12 cellular contexts compared by ENCODE assay signal in genomic region chr17:58136669-58137279, GRCh38. TPM values are rescaled to one million over a fixed set of nuclear protein-coding genes. Genes with fewer than 3 reads are reported as not detected.
DNase-seq lines count a peak whose midpoint lies in the region; ATAC-seq and TF ChIP-seq lines count a peak whose summit lies in the region.
"Had no signal": no experiment of that assay in that cellular context is flagged by ENCODE, and none has a peak within 500 bp of the region (broad histone marks: within the 10 kb centered on the region; RNA-seq: fewer than 3 reads in every experiment).

No MANE protein-coding gene starts in this region.

- H3K36me3 ChIP-seq in IMR-90 (ENCODE audit: control insufficient read depth, insufficient read depth, low read length) (no peaks in the 10 kb centered on the region), testis (ENCODE audit: low read depth, missing control alignments) (no peaks in the 10 kb centered on the region)

- H2AFZ ChIP-seq in IMR-90 (replicated peaks; ENCODE audit: low read length, poor library complexity): no peak overlapping the region

- TF ChIP-seq CTCF in IMR-90 (conservative IDR thresholded peaks at IDR 0.05; ENCODE audit: low read depth, low read length): 0 out of 2 replicates have a peak, but pooled peaks have one; percentile 5
- TF ChIP-seq CTCF in astrocyte of the cerebellum (IDR thresholded peaks at IDR 0.05; ENCODE audit: low read depth, low read length, missing control alignments): peak; percentile 48
- TF ChIP-seq CTCF in testis (IDR thresholded peaks at IDR 0.05): no peak

- no peak overlapping the region for H2BK5ac ChIP-seq in IMR-90 (ENCODE audit: low read depth, low read length, poor library complexity, severe bottlenecking)

- POLR2A ChIA-PET in IMR-90 (lab: Charles Lee; ENCODE audit: unreplicated experiment): no interaction called here

- TF ChIP-seq RAD21 in IMR-90 (IDR thresholded peaks at IDR 0.05; ENCODE audit: low read length): no peak

- no peak overlapping the region for H2AK5ac ChIP-seq in IMR-90 (ENCODE audit: low read depth, low read length)

- no peak overlapping the region for H2BK120ac ChIP-seq in IMR-90 (ENCODE audit: low read depth, low read length)

- H3K4me1 ChIP-seq in IMR-90 (ENCODE audit: control insufficient read depth, insufficient read depth, low read length) (no peaks in the 10 kb centered on the region), testis (no peaks in the 10 kb centered on the region)

- H4K91ac ChIP-seq in IMR-90 (ENCODE audit: insufficient read depth, low read depth, low read length): no peak overlapping the region

- H4K20me1 ChIP-seq in IMR-90 (ENCODE audit: insufficient read depth, low read length): no peaks in the 10 kb centered on the region

- no peak overlapping the region for H3K56ac ChIP-seq in IMR-90 (ENCODE audit: extremely low read depth, insufficient read depth, low read length)

- WGBS in IMR-90 (ENCODE audit: extremely low coverage in 2 of 2, insufficient read length in 1 of 2), 2 experiments: 23% methylated on average over 3 of the region's 8 CpGs; no CpG with 5 or more reads in 1 of the 2 experiments
- WGBS in testis, 2 donors: 30 to 46% methylated on average over 8 of the region's 8 CpGs

- CTCF ChIA-PET in IMR-90 (lab: Yijun Ruan, JAX): no interaction called here

- H2BK20ac ChIP-seq in IMR-90 (ENCODE audit: low read depth, low read length): no peak overlapping the region

- in situ Hi-C loops in IMR-90 (cut with MboI; ENCODE audit: low sequenced_read_pairs) (no loop called here), astrocyte of the cerebellum (cut with HindIII; ENCODE audit: low sequenced_read_pairs) (no loop called here)

- H4K8ac ChIP-seq in IMR-90 (ENCODE audit: low read depth in 2 of 2, low read length in 2 of 2): no peak overlapping the region

- H3K9me3 ChIP-seq in IMR-90 (ENCODE audit: control insufficient read depth, insufficient read depth, low read length) (no peaks in the 10 kb centered on the region), testis (no peaks in the 10 kb centered on the region)

- ATAC-seq in IMR-90 (ENCODE audit: low read depth) (no peak), left lobe of liver (peak; percentile 87), HG03439 (IDR thresholded peaks at IDR 0.05; ENCODE audit: unreplicated experiment) (no peak)

- no peak overlapping the region for H3K4me3 ChIP-seq in IMR-90 (ENCODE audit: insufficient read depth, low read depth, low read length)
- no peak overlapping the region for H3K4me3 ChIP-seq in astrocyte of the cerebellum (ENCODE audit: low read depth, low read length)
- H3K4me3 ChIP-seq in testis: no peak overlapping the region

- H3K27me3 ChIP-seq in IMR-90 (ENCODE audit: control insufficient read depth, insufficient read depth, low read length) (peaks cover 5% of the 10 kb centered on the region), testis (no peaks in the 10 kb centered on the region)

- H3K18ac ChIP-seq in IMR-90 (ENCODE audit: low read depth, low read length): no peak overlapping the region

- TF ChIP-seq POLR2A in IMR-90 (IDR thresholded peaks at IDR 0.05; ENCODE audit: low read depth, low read length): no peak
- TF ChIP-seq POLR2A in testis (IDR thresholded peaks at IDR 0.05): no peak

- no peak overlapping the region for H4K5ac ChIP-seq in IMR-90 (ENCODE audit: low read depth, low read length)

- no peaks in the 10 kb centered on the region for H3K9me1 ChIP-seq in IMR-90 (ENCODE audit: insufficient read depth, low read length)

- no TSS peak for BruUV-seq in IMR-90 (replicated peaks; lab: Mats Ljungman, UMichigan)

- DNase-seq in EH (ENCODE audit: low read depth) (peak; percentile 4), IMR-90 (no peak), astrocyte of the cerebellum (ENCODE audit: low read depth) (no peak), left lobe of liver (ENCODE audit: low spot score) (no peak), testis (no peak), GM19240 (ENCODE audit: insufficient read length, low spot score) (no peak), islet precursor cell (no peak)
- DNase-seq: activated gamma-delta T cell, naive B cell had no signal

- intact Hi-C loops in IMR-90 (cut with micrococcal nuclease) (no loop called here), testis (cut with DNase I; ENCODE audit: low total_unique reads) (no loop called here)

- no peak overlapping the region for H3K14ac ChIP-seq in IMR-90 (replicated peaks; ENCODE audit: low read depth, low read length)

- no peak overlapping the region for H3K27ac ChIP-seq in IMR-90 (ENCODE audit: insufficient read depth, low read length)
- no peak overlapping the region for H3K27ac ChIP-seq in testis

- dilution Hi-C loops in IMR-90 (cut with HindIII; ENCODE audit: low sequenced_read_pairs, unreplicated experiment): no loop called here

- H3K4ac ChIP-seq in IMR-90 (ENCODE audit: low read depth, low read length): no peak overlapping the region

- no peak overlapping the region for H3K4me2 ChIP-seq in IMR-90 (ENCODE audit: low read depth, low read length)

- H2AK9ac ChIP-seq in IMR-90 (replicated peaks; ENCODE audit: low read depth, low read length, poor library complexity): no peak overlapping the region

- no peaks in the 10 kb centered on the region for H3K79me1 ChIP-seq in IMR-90 (ENCODE audit: low read depth in 1 of 2, low read length in 2 of 2)

- no peak overlapping the region for H3K23ac ChIP-seq in IMR-90 (ENCODE audit: low read depth, low read length)

- H2BK15ac ChIP-seq in IMR-90 (ENCODE audit: low read depth, low read length): no peak overlapping the region

- no peak overlapping the region for H3K9ac ChIP-seq in IMR-90 (ENCODE audit: low read depth, low read length)

TF ChIP-seq in IMR-90, 13 proteins besides CTCF, POLR2A, EP300 and RAD21:
- TF ChIP-seq USF2 (IDR thresholded peaks at IDR 0.05; ENCODE audit: low read depth, low read length) (no peak), CHD1 (IDR thresholded peaks at IDR 0.05; ENCODE audit: low read depth, low read length) (no peak), MAZ (IDR thresholded peaks at IDR 0.05; ENCODE audit: borderline replicate concordance, low read depth, low read length) (no peak), RCOR1 (IDR thresholded peaks at IDR 0.05; ENCODE audit: insufficient replicate concordance, low read length) (no peak), BHLHE40 (IDR thresholded peaks at IDR 0.05; ENCODE audit: low read depth, low read length) (no peak), SMC3 (IDR thresholded peaks at IDR 0.05; ENCODE audit: low read depth, low read length) (no peak), CEBPB (IDR thresholded peaks at IDR 0.05; ENCODE audit: low read depth, low read length) (no peak), ELK1 (IDR thresholded peaks at IDR 0.05; ENCODE audit: borderline replicate concordance, low read depth, low read length) (no peak)

RNA-seq across cellular contexts. Expression of gene OR4D1, which starts 11.4 kb away (rescaled TPM):
- total RNA-seq in IMR-90 (2012; rRNA removed) (not detected in 2 replicates), left lobe of liver (not detected), testis (under 1 TPM; 0.06 to 0.39 TPM)
- polyA plus RNA-seq in IMR-90 (2012; rRNA removed) (not detected in 2 replicates), testis (ENCODE audit: insufficient read depth, low read depth, low replicate concordance) (0.18 TPM)
- not detected in 2 replicates for polyA plus RNA-seq in IMR-90 (2012; cell fraction: cytosol; rRNA removed)
- polyA plus RNA-seq in IMR-90 (2012; cell fraction: nucleus; rRNA removed; ENCODE audit: low replicate concordance): not detected in 2 replicates
- total RNA-seq: LHCN-M2 had no signal

RNA-seq across cellular contexts. Expression of gene OR4D2, which starts 30.0 kb away (rescaled TPM):
- total RNA-seq in IMR-90 (2012; rRNA removed) (not detected in 2 replicates), left lobe of liver (not detected), testis (not detected)
- polyA plus RNA-seq in IMR-90 (2012; rRNA removed) (not detected in 2 replicates), testis (ENCODE audit: insufficient read depth, low read depth, low replicate concordance) (not detected)
- not detected in 2 replicates for polyA plus RNA-seq in IMR-90 (2012; cell fraction: cytosol; rRNA removed)
- polyA plus RNA-seq in IMR-90 (2012; cell fraction: nucleus; rRNA removed; ENCODE audit: low replicate concordance): not detected in 2 replicates
- total RNA-seq: LHCN-M2 had no signal
- polyA plus RNA-seq: esophagus had no signal

RNA-seq across cellular contexts. Expression of gene DYNLL2, which starts 53.6 kb away (rescaled TPM):
- total RNA-seq in IMR-90 (2012; rRNA removed) (9.1 and 12.8 TPM in 2 replicates), left lobe of liver (24.4 TPM), testis (10 to 100 TPM; 33.6 to 36.7 TPM)
- polyA plus RNA-seq in IMR-90 (2012; rRNA removed) (11.9 and 14.2 TPM in 2 replicates), testis (ENCODE audit: insufficient read depth, low read depth, low replicate concordance) (52.7 TPM)
- 6.4 and 9.0 TPM in 2 replicates for polyA plus RNA-seq in IMR-90 (2012; cell fraction: cytosol; rRNA removed)
- 2.9 and 9.3 TPM in 2 replicates for polyA plus RNA-seq in IMR-90 (2012; cell fraction: nucleus; rRNA removed; ENCODE audit: low replicate concordance)

RNA-seq across cellular contexts. Expression of gene EPX, which starts 55.8 kb away (rescaled TPM):
- not detected in 2 replicates for total RNA-seq in IMR-90 (2012; rRNA removed)
- not detected in 2 replicates for polyA plus RNA-seq in IMR-90 (2012; rRNA removed)
- not detected in 2 replicates for polyA plus RNA-seq in IMR-90 (2012; cell fraction: cytosol; rRNA removed)
- not detected in 2 replicates for polyA plus RNA-seq in IMR-90 (2012; cell fraction: nucleus; rRNA removed; ENCODE audit: low replicate concordance)
- not detected for total RNA-seq in left lobe of liver
- not detected for total RNA-seq in testis
- polyA plus RNA-seq in testis (ENCODE audit: insufficient read depth, low read depth, low replicate concordance): not detected
- total RNA-seq: LHCN-M2 had no signal
- polyA plus RNA-seq: esophagus had no signal

Comparison
In these comparisons a context has a peak if more than half of its experiments do, and no peak if none do; other contexts are left out.
1. CTCF ChIP-seq: peak in IMR-90 (single experiment) and astrocyte of the cerebellum (single experiment); none in testis (0 of 3).